ENCODE assay signal across 11 cellular contexts in genomic region chr1:168236836-168237611, GRCh38. TPM values are rescaled to one million over a fixed set of nuclear protein-coding genes. Genes with fewer than 3 reads are reported as not detected.
DNase-seq lines count a peak whose midpoint lies in the region; ATAC-seq and TF ChIP-seq lines count a peak whose summit lies in the region.
"Had no signal": no experiment of that assay in that cellular context is flagged by ENCODE, and none has a peak within 500 bp of the region (broad histone marks: within the 10 kb centered on the region; RNA-seq: fewer than 3 reads in every experiment).

No MANE protein-coding gene starts in this region.

- in situ Hi-C loops in brain microvascular endothelial cell (cut with HindIII; ENCODE audit: low pct_ligation_motif_present, low sequenced_read_pairs) = no loop called here

- H3K27ac Mint-ChIP-seq in activated CD8-positive, alpha-beta memory T cell treated with anti-CD3 and anti-CD28 coated beads, Interleukin-2, amount 10 ng/mL, durations not matched to agents 7 days and 5 days = peak overlapping the region; percentile 73
- peak overlapping the region; percentile 83 for H3K27ac Mint-ChIP-seq in T-helper 1 cell treated with Interleukin-12 subunit alpha and Interleukin-12 subunit beta and Interleukin-4 antibody, amounts not matched to agents 30 μg/mL and 1 μg/mL, for 36 hours
- no peak overlapping the region for H3K27ac Mint-ChIP-seq in T-cell

- peaks cover 31% of the 10 kb centered on the region for H3K36me3 ChIP-seq in brain microvascular endothelial cell (replicated peaks)
- 0 out of 2 replicates have a peak, but pooled peaks cover 17% of the 10 kb centered on the region for H3K36me3 ChIP-seq in PC-9 (ENCODE audit: low read depth)

- peaks cover 76% of the 10 kb centered on the region for H3K36me3 Mint-ChIP-seq in activated CD8-positive, alpha-beta memory T cell treated with anti-CD3 and anti-CD28 coated beads, Interleukin-2, amount 10 ng/mL, durations not matched to agents 7 days and 5 days
- H3K36me3 Mint-ChIP-seq in T-helper 1 cell treated with Interleukin-12 subunit alpha and Interleukin-12 subunit beta and Interleukin-4 antibody, amounts not matched to agents 30 μg/mL and 1 μg/mL, for 36 hours (ENCODE audit: low read depth) = peaks cover 70% of the 10 kb centered on the region
- H3K36me3 Mint-ChIP-seq in T-cell = peaks cover 76% of the 10 kb centered on the region

- H3K9me3 Mint-ChIP-seq in activated CD8-positive, alpha-beta memory T cell treated with anti-CD3 and anti-CD28 coated beads, Interleukin-2, amount 10 ng/mL, durations not matched to agents 7 days and 5 days (ENCODE audit: low read depth) = no peaks in the 10 kb centered on the region
- no peaks in the 10 kb centered on the region for H3K9me3 Mint-ChIP-seq in T-helper 1 cell treated with Interleukin-12 subunit alpha and Interleukin-12 subunit beta and Interleukin-4 antibody, amounts not matched to agents 30 μg/mL and 1 μg/mL, for 36 hours
- no peaks in the 10 kb centered on the region for H3K9me3 Mint-ChIP-seq in T-cell
- H3K9me3 Mint-ChIP-seq: immature natural killer cell had no signal

- H3K4me2 ChIP-seq in PC-9 = no peak overlapping the region

- BruUV-seq in PC-9 (replicated peaks; lab: Mats Ljungman, UMichigan) = no TSS peak

- intact Hi-C loops in PC-9 (cut with micrococcal nuclease; ENCODE audit: unreplicated experiment) = loop anchor here (5.0 kb wide), 3 partner anchors 65 to 200 kb away; no protein-coding TSS in a partner anchor

- peak; percentile 79 for ATAC-seq in activated CD8-positive, alpha-beta memory T cell treated with anti-CD3 and anti-CD28 coated beads, Interleukin-2, amount 10 ng/mL, durations not matched to agents 7 days and 5 days
- ATAC-seq in HG02759 (IDR thresholded peaks at IDR 0.05; ENCODE audit: unreplicated experiment) (no peak), T-cell (replicated peaks in 1 of 4) (no peak)

- no peaks in the 10 kb centered on the region for H3K9me3 ChIP-seq in PC-9 (ENCODE audit: insufficient read depth, low read depth)
- H3K9me3 ChIP-seq: MG63 had no signal

- peaks cover 11% of the 10 kb centered on the region; the same call in 1 of the 2 replicates for H3F3A ChIP-seq in PC-9 (ENCODE audit: insufficient read depth, low read depth)

- POLR2A ChIA-PET in PC-9 (lab: Charles Lee; ENCODE audit: unreplicated experiment) = no interaction called here
- POLR2A ChIA-PET in T-cell (lab: Charles Lee) = no interaction called here

- CTCF ChIA-PET in activated CD8-positive, alpha-beta memory T cell treated with anti-CD3 and anti-CD28 coated beads, Interleukin-2, amount 10 ng/mL, durations not matched to agents 7 days and 5 days (lab: Charles Lee) = interaction anchor here (0.5 to 4.5 kb wide), 4 partner anchors 11 to 105 kb away, joined by 3 to 50 read pairs (median 8); partner anchors contain the start of gene SFT2D2
- CTCF ChIA-PET in PC-9 (lab: Charles Lee) (interaction anchor here (0.7 kb wide), 1 partner anchor 20 kb away, joined by 3 read pairs; no protein-coding TSS in a partner anchor), T-cell (lab: Charles Lee) (interaction anchor here in 1 of 2 donors (3.0 kb wide), 1 partner anchor 1112 kb away, joined by 21 read pairs; no protein-coding TSS in a partner anchor)

- peak; percentile 62 for DNase-seq in activated CD8-positive, alpha-beta memory T cell treated with anti-CD3 and anti-CD28 coated beads, Interleukin-2, amount 10 ng/mL, durations not matched to agents 7 days and 5 days
- no peak for DNase-seq in activated CD8-positive, alpha-beta memory T cell treated with anti-CD3 and anti-CD28 coated beads for 24 hours
- no peak for DNase-seq in brain microvascular endothelial cell
- peak; percentile 58 for DNase-seq in stimulated activated CD8-positive, alpha-beta memory T cell treated with anti-CD3 and anti-CD28 coated beads, Interleukin-4, amount 100 ng/mL, for 48 hours
- no peak for DNase-seq in PC-9
- no peak for DNase-seq in T-cell
- DNase-seq: immature natural killer cell, MG63, NCI-H345 had no signal

- no peaks in the 10 kb centered on the region for H3K9me2 ChIP-seq in PC-9 (ENCODE audit: insufficient read depth)

- H3K4me1 Mint-ChIP-seq in activated CD8-positive, alpha-beta memory T cell treated with anti-CD3 and anti-CD28 coated beads, Interleukin-2, amount 10 ng/mL, durations not matched to agents 7 days and 5 days = peaks cover 51% of the 10 kb centered on the region
- peaks cover 54% of the 10 kb centered on the region for H3K4me1 Mint-ChIP-seq in T-helper 1 cell treated with Interleukin-12 subunit alpha and Interleukin-12 subunit beta and Interleukin-4 antibody, amounts not matched to agents 30 μg/mL and 1 μg/mL, for 36 hours (ENCODE audit: low read depth)
- peaks cover 44 to 46% (median 45%) of the 10 kb centered on the region in 3 donors for H3K4me1 Mint-ChIP-seq in T-cell

- H3K4me1 ChIP-seq in PC-9 (replicated peaks; ENCODE audit: insufficient read depth) = 0 out of 2 replicates have a peak, but pooled peaks cover 8% of the 10 kb centered on the region

- H4K20me1 ChIP-seq in PC-9 (ENCODE audit: insufficient read depth) = no peaks in the 10 kb centered on the region; the same call in 1 of the 2 replicates

- H3K27me3 ChIP-seq in brain microvascular endothelial cell (replicated peaks) = no peaks in the 10 kb centered on the region
- no peaks in the 10 kb centered on the region for H3K27me3 ChIP-seq in PC-9 (ENCODE audit: insufficient read depth, low read depth)
- H3K27me3 ChIP-seq: MG63 had no signal

- peaks cover 10% of the 10 kb centered on the region; the same call in 1 of the 2 replicates for H3K79me2 ChIP-seq in PC-9 (ENCODE audit: low read depth)

- H3K4me3 ChIP-seq in brain microvascular endothelial cell (ENCODE audit: low read depth, low read length) (no peak overlapping the region), PC-9 (no peak overlapping the region)
- H3K4me3 ChIP-seq: MG63 had no signal

- no peak overlapping the region for H3K27ac ChIP-seq in brain microvascular endothelial cell
- H3K27ac ChIP-seq in PC-9 = no peak overlapping the region

- peak; percentile 24 for TF ChIP-seq CTCF in brain microvascular endothelial cell (IDR thresholded peaks at IDR 0.05; ENCODE audit: low read depth, low read length, missing control alignments)
- TF ChIP-seq CTCF in PC-9 (conservative IDR thresholded peaks at IDR 0.05) = no peak

- H2AFZ ChIP-seq in PC-9 = no peak overlapping the region

- H3K27me3 Mint-ChIP-seq in activated CD8-positive, alpha-beta memory T cell treated with anti-CD3 and anti-CD28 coated beads, Interleukin-2, amount 10 ng/mL, durations not matched to agents 7 days and 5 days = no peaks in the 10 kb centered on the region
- H3K27me3 Mint-ChIP-seq in T-helper 1 cell treated with Interleukin-12 subunit alpha and Interleukin-12 subunit beta and Interleukin-4 antibody, amounts not matched to agents 30 μg/mL and 1 μg/mL, for 36 hours (ENCODE audit: low read depth) = no peaks in the 10 kb centered on the region
- H3K27me3 Mint-ChIP-seq in T-cell = no peaks in the 10 kb centered on the region

- H3K4me3 Mint-ChIP-seq in activated CD8-positive, alpha-beta memory T cell treated with anti-CD3 and anti-CD28 coated beads, Interleukin-2, amount 10 ng/mL, durations not matched to agents 7 days and 5 days = peak overlapping the region; percentile 2
- H3K4me3 Mint-ChIP-seq in T-helper 1 cell treated with Interleukin-12 subunit alpha and Interleukin-12 subunit beta and Interleukin-4 antibody, amounts not matched to agents 30 μg/mL and 1 μg/mL, for 36 hours = peak overlapping the region; percentile 52
- no peak overlapping the region for H3K4me3 Mint-ChIP-seq in T-cell
- H3K4me3 Mint-ChIP-seq: immature natural killer cell had no signal

RNA-seq across cellular contexts. Expression of gene SFT2D2, which starts 11.2 kb away (rescaled TPM):
- total RNA-seq in activated CD8-positive, alpha-beta memory T cell treated with anti-CD3 and anti-CD28 coated beads, Interleukin-2, amount 10 ng/mL, durations not matched to agents 7 days and 5 days = 10 to 100 TPM; 63.2 to 65.9 TPM
- total RNA-seq in PC-9 (2021) (54.4 and 66.8 TPM in 2 replicates), T-cell (10 to 100 TPM; 51.6 to 63.1 (median 55.6) TPM)

RNA-seq across cellular contexts. Expression of gene TBX19, which starts 43.7 kb away (rescaled TPM):
- 1 to 10 TPM; 2.0 to 3.6 TPM for total RNA-seq in activated CD8-positive, alpha-beta memory T cell treated with anti-CD3 and anti-CD28 coated beads, Interleukin-2, amount 10 ng/mL, durations not matched to agents 7 days and 5 days
- total RNA-seq in PC-9 (2021) (1.5 and 2.0 TPM in 2 replicates), T-cell (1 to 10 TPM; 2.8 to 3.9 (median 3.5) TPM)

RNA-seq across cellular contexts. Expression of gene TIPRL, which starts 58.3 kb away (rescaled TPM):
- total RNA-seq in activated CD8-positive, alpha-beta memory T cell treated with anti-CD3 and anti-CD28 coated beads, Interleukin-2, amount 10 ng/mL, durations not matched to agents 7 days and 5 days = 10 to 100 TPM; 41.4 to 52.1 TPM
- total RNA-seq in PC-9 (2021) (34.1 and 47.7 TPM in 2 replicates), T-cell (10 to 100 TPM; 13.8 to 26.6 (median 22.3) TPM)

Comparison
In these comparisons a context has a peak if more than half of its experiments do, and no peak if none do; other contexts are left out.
1. DNase-seq: peak in activated CD8-positive, alpha-beta memory T cell treated with anti-CD3 and anti-CD28 coated beads, Interleukin-2, amount 10 ng/mL, durations not matched to agents 7 days and 5 days (single experiment) and stimulated activated CD8-positive, alpha-beta memory T cell treated with anti-CD3 and anti-CD28 coated beads, Interleukin-4, amount 100 ng/mL, for 48 hours (single experiment); none in activated CD8-positive, alpha-beta memory T cell treated with anti-CD3 and anti-CD28 coated beads for 24 hours (single experiment), brain microvascular endothelial cell (single experiment), PC-9 (0 of 2) and T-cell (0 of 34).
2. H3K27ac Mint-ChIP-seq: peak in activated CD8-positive, alpha-beta memory T cell treated with anti-CD3 and anti-CD28 coated beads, Interleukin-2, amount 10 ng/mL, durations not matched to agents 7 days and 5 days (single experiment) and T-helper 1 cell treated with Interleukin-12 subunit alpha and Interleukin-12 subunit beta and Interleukin-4 antibody, amounts not matched to agents 30 μg/mL and 1 μg/mL, for 36 hours (single experiment); none in T-cell (0 of 2).
3. H3K4me3 Mint-ChIP-seq: peak in activated CD8-positive, alpha-beta memory T cell treated with anti-CD3 and anti-CD28 coated beads, Interleukin-2, amount 10 ng/mL, durations not matched to agents 7 days and 5 days (single experiment) and T-helper 1 cell treated with Interleukin-12 subunit alpha and Interleukin-12 subunit beta and Interleukin-4 antibody, amounts not matched to agents 30 μg/mL and 1 μg/mL, for 36 hours (single experiment); none in T-cell (0 of 3).